ENCODE assay signal across 35 cellular contexts in the genomic region with DNA sequence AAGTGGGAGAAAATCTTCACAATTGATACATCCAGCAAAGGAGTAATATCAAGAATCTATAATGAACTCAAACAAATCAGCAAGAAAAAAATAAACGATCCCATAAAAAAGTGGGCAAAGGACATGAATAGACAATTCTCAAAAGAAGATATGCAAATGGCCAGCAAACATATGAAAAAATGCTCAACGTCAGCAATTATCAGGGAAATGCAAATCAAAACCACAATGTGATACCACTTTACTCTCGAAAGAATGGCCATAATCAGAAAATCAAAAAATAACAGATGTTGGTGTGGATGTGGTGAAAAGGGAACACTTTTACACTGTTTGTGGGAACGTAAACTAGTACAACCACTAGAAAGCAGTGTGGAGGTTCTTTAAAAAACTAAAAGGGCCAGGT.
"Had no signal": no experiment of that assay in that cellular context is flagged by ENCODE, and none has a peak within 500 bp of the region (broad histone marks: within the 10 kb centered on the region; RNA-seq: fewer than 3 reads in every experiment).

No MANE protein-coding gene starts in this region.

- DNase-seq: activated B cell treated with CpG ODN at 0.5 μM for 24 hours; activated CD4-positive, alpha-beta memory T cell treated with anti-CD3 and anti-CD28 coated beads for 36 hours; activated CD4-positive, alpha-beta T cell treated with anti-CD3 and anti-CD28 coated beads for 4 hours; activated CD4-positive, alpha-beta T cell treated with anti-CD3 and anti-CD28 coated beads, Interleukin-2, amount 10 ng/mL, durations not matched to agents 24 days and 14 days; activated CD4-positive, alpha-beta T cell treated with anti-CD3 and anti-CD28 coated beads, Interleukin-2, amount 50 U/mL, for 1 hour; activated CD4-positive, alpha-beta T cell treated with anti-CD3 and anti-CD28 coated beads, Interleukin-2, amount 50 U/mL, for 4 hours; activated CD4-positive, CD25-positive, alpha-beta regulatory T cell treated with anti-CD3 and anti-CD28 coated beads, Interleukin-2, amount 50 U/mL, for 72 hours; activated CD8-positive, alpha-beta memory T cell treated with anti-CD3 and anti-CD28 coated beads, Interleukin-2, amount 50 U/mL, for 48 hours; activated CD8-positive, alpha-beta T cell treated with anti-CD3 and anti-CD28 coated beads for 36 hours; activated effector memory CD4-positive, alpha-beta T cell treated with Interleukin-2 at 50 U/mL for 16 hours; activated gamma-delta T cell; activated naive CD4-positive, alpha-beta T cell treated with anti-CD3 and anti-CD28 coated beads, Interleukin-2, amount 10 ng/mL, durations not matched to agents 7 days and 5 days; activated naive CD4-positive, alpha-beta T cell treated with Interleukin-2 at 50 U/mL for 16 hours; activated naive CD8-positive, alpha-beta T cell treated with anti-CD3 and anti-CD28 coated beads, Interleukin-2, amount 10 ng/mL, durations not matched to agents 7 days and 5 days; activated naive CD8-positive, alpha-beta T cell treated with anti-CD3 and anti-CD28 coated beads, Interleukin-2, amount 50 U/mL, for 24 hours; activated T-cell treated with anti-CD3 and anti-CD28 coated beads, Interleukin-2, amount 50 U/mL, for 24 hours; activated T-cell treated with anti-CD3 and anti-CD28 coated beads, Interleukin-2, amount 50 U/mL, for 48 hours; amygdala; anterior cingulate cortex; caudate nucleus; cerebellar nuclear complex; T-helper 2 cell; T-helper 9 cell had no signal

- H3K36me3 Mint-ChIP-seq: activated CD4-positive, alpha-beta memory T cell treated with anti-CD3 and anti-CD28 coated beads for 36 hours; activated naive CD4-positive, alpha-beta T cell treated with anti-CD3 and anti-CD28 coated beads, Interleukin-2, amount 10 ng/mL, durations not matched to agents 7 days and 5 days; activated naive CD4-positive, alpha-beta T cell treated with anti-CD3 and anti-CD28 coated beads, Interleukin-2, amount 50 U/mL, for 24 hours; activated naive CD8-positive, alpha-beta T cell; activated naive CD8-positive, alpha-beta T cell treated with anti-CD3 and anti-CD28 coated beads, Interleukin-2, amount 10 ng/mL, durations not matched to agents 7 days and 5 days; brain had no signal

- H3K27ac Mint-ChIP-seq: activated B cell treated with CpG ODN at 0.5 μM for 24 hours; activated CD4-positive, alpha-beta memory T cell treated with anti-CD3 and anti-CD28 coated beads for 36 hours; activated CD4-positive, alpha-beta T cell treated with anti-CD3 and anti-CD28 coated beads, Interleukin-2, amount 10 ng/mL, durations not matched to agents 24 days and 14 days; activated CD8-positive, alpha-beta T cell treated with anti-CD3 and anti-CD28 coated beads for 36 hours; activated naive CD4-positive, alpha-beta T cell treated with anti-CD3 and anti-CD28 coated beads, Interleukin-2, amount 10 ng/mL, durations not matched to agents 7 days and 5 days; activated naive CD4-positive, alpha-beta T cell treated with anti-CD3 and anti-CD28 coated beads, Interleukin-2, amount 50 U/mL, for 24 hours; activated naive CD8-positive, alpha-beta T cell; activated naive CD8-positive, alpha-beta T cell treated with anti-CD3 and anti-CD28 coated beads, Interleukin-2, amount 10 ng/mL, durations not matched to agents 7 days and 5 days; activated naive CD8-positive, alpha-beta T cell treated with anti-CD3 and anti-CD28 coated beads, Interleukin-2, amount 50 U/mL, for 24 hours; activated T-cell treated with anti-CD3 and anti-CD28 coated beads, Interleukin-2, amount 50 U/mL, for 24 hours; activated T-helper 2 cell treated with anti-CD3 and anti-CD28 coated beads, Interferon-gamma antibody, Interleukin-2, Interleukin-4, amounts not matched to agents 10 μg/mL and 5 μg/mL and 100 μg/mL, durations not matched to agents 14 hours and 24 hours and 36 hours; brain; T-helper 2 cell treated with Interferon-gamma antibody and Interleukin-4, amounts not matched to agents 5 μg/mL and 100 μg/mL, for 36 hours had no signal

- ATAC-seq: activated CD8-positive, alpha-beta T cell treated with anti-CD3 and anti-CD28 coated beads for 36 hours; activated naive CD8-positive, alpha-beta T cell treated with anti-CD3 and anti-CD28 coated beads, Interleukin-2, amount 50 U/mL, for 24 hours had no signal

- H3K27me3 ChIP-seq: ascending aorta, cardiac muscle cell had no signal

- H3K27ac ChIP-seq: ascending aorta, cardiac muscle cell, VCaP had no signal

- H3K4me3 Mint-ChIP-seq: activated B cell treated with CpG ODN at 0.5 μM for 24 hours; activated CD4-positive, alpha-beta memory T cell treated with anti-CD3 and anti-CD28 coated beads for 36 hours; activated CD4-positive, alpha-beta T cell treated with anti-CD3 and anti-CD28 coated beads, Interleukin-2, amount 10 ng/mL, durations not matched to agents 24 days and 14 days; activated CD8-positive, alpha-beta T cell treated with anti-CD3 and anti-CD28 coated beads for 36 hours; activated naive CD4-positive, alpha-beta T cell treated with anti-CD3 and anti-CD28 coated beads, Interleukin-2, amount 10 ng/mL, durations not matched to agents 7 days and 5 days; activated naive CD4-positive, alpha-beta T cell treated with anti-CD3 and anti-CD28 coated beads, Interleukin-2, amount 50 U/mL, for 24 hours; activated naive CD8-positive, alpha-beta T cell; activated naive CD8-positive, alpha-beta T cell treated with anti-CD3 and anti-CD28 coated beads, Interleukin-2, amount 10 ng/mL, durations not matched to agents 7 days and 5 days; activated naive CD8-positive, alpha-beta T cell treated with anti-CD3 and anti-CD28 coated beads, Interleukin-2, amount 50 U/mL, for 24 hours; activated T-cell treated with anti-CD3 and anti-CD28 coated beads, Interleukin-2, amount 50 U/mL, for 24 hours; brain; central memory CD8-positive, alpha-beta T cell; T-helper 2 cell treated with Interferon-gamma antibody and Interleukin-4, amounts not matched to agents 5 μg/mL and 100 μg/mL, for 36 hours had no signal

- H3K9me3 Mint-ChIP-seq: activated CD4-positive, alpha-beta memory T cell treated with anti-CD3 and anti-CD28 coated beads for 36 hours; activated CD4-positive, alpha-beta T cell treated with anti-CD3 and anti-CD28 coated beads, Interleukin-2, amount 10 ng/mL, durations not matched to agents 24 days and 14 days; activated CD8-positive, alpha-beta T cell treated with anti-CD3 and anti-CD28 coated beads for 36 hours; activated naive CD4-positive, alpha-beta T cell treated with anti-CD3 and anti-CD28 coated beads, Interleukin-2, amount 10 ng/mL, durations not matched to agents 7 days and 5 days; activated naive CD8-positive, alpha-beta T cell treated with anti-CD3 and anti-CD28 coated beads, Interleukin-2, amount 10 ng/mL, durations not matched to agents 7 days and 5 days; activated naive CD8-positive, alpha-beta T cell treated with anti-CD3 and anti-CD28 coated beads, Interleukin-2, amount 50 U/mL, for 24 hours; activated T-cell treated with anti-CD3 and anti-CD28 coated beads, Interleukin-2, amount 50 U/mL, for 24 hours; activated T-helper 2 cell treated with anti-CD3 and anti-CD28 coated beads, Interferon-gamma antibody, Interleukin-2, Interleukin-4, amounts not matched to agents 10 μg/mL and 5 μg/mL and 100 μg/mL, durations not matched to agents 14 hours and 24 hours and 36 hours; T-helper 2 cell treated with Interferon-gamma antibody and Interleukin-4, amounts not matched to agents 5 μg/mL and 100 μg/mL, for 36 hours had no signal

- FAIRE-seq: bronchial epithelial cell, colon, TTC549 had no signal

- H3K36me3 ChIP-seq: ascending aorta, cardiac muscle cell had no signal

- H3K4me1 Mint-ChIP-seq: activated B cell treated with CpG ODN at 0.5 μM for 24 hours; activated CD4-positive, alpha-beta T cell treated with anti-CD3 and anti-CD28 coated beads, Interleukin-2, amount 10 ng/mL, durations not matched to agents 24 days and 14 days; activated naive CD4-positive, alpha-beta T cell treated with anti-CD3 and anti-CD28 coated beads, Interleukin-2, amount 10 ng/mL, durations not matched to agents 7 days and 5 days; activated naive CD4-positive, alpha-beta T cell treated with anti-CD3 and anti-CD28 coated beads, Interleukin-2, amount 50 U/mL, for 24 hours; activated naive CD8-positive, alpha-beta T cell treated with anti-CD3 and anti-CD28 coated beads, Interleukin-2, amount 10 ng/mL, durations not matched to agents 7 days and 5 days; activated naive CD8-positive, alpha-beta T cell treated with anti-CD3 and anti-CD28 coated beads, Interleukin-2, amount 50 U/mL, for 24 hours; brain; central memory CD8-positive, alpha-beta T cell had no signal

- H3K9me3 ChIP-seq: ascending aorta had no signal

- H3K27me3 Mint-ChIP-seq: activated B cell treated with CpG ODN at 0.5 μM for 24 hours; activated CD4-positive, alpha-beta T cell treated with anti-CD3 and anti-CD28 coated beads, Interleukin-2, amount 10 ng/mL, durations not matched to agents 24 days and 14 days; activated naive CD8-positive, alpha-beta T cell; activated naive CD8-positive, alpha-beta T cell treated with anti-CD3 and anti-CD28 coated beads, Interleukin-2, amount 50 U/mL, for 24 hours; activated T-cell treated with anti-CD3 and anti-CD28 coated beads, Interleukin-2, amount 50 U/mL, for 24 hours had no signal

- H3K4me1 ChIP-seq: ascending aorta had no signal

- H3K4me3 ChIP-seq: ascending aorta, cardiac muscle cell had no signal
